ENCODE assay signal across 27 cellular contexts in genomic region chr13:43584711-43585110, GRCh38.
"Had no signal": no experiment of that assay in that cellular context is flagged by ENCODE, and none has a peak within 500 bp of the region (broad histone marks: within the 10 kb centered on the region; RNA-seq: fewer than 3 reads in every experiment).

No MANE protein-coding gene starts in this region.

- H3K9ac ChIP-seq: KMS-11 had no signal

- H3K4me1 ChIP-seq: adrenal gland, body of pancreas, breast epithelium had no signal

- H3K9me3 ChIP-seq: adrenal gland, body of pancreas, breast epithelium had no signal

- H3K27ac ChIP-seq: adrenal gland, body of pancreas, breast epithelium, KMS-11, PC-9, RWPE1 had no signal

- H3K36me3 ChIP-seq: adrenal gland, breast epithelium had no signal

- H3K4me3 ChIP-seq: adrenal gland, body of pancreas, breast epithelium, PC-9 had no signal

- H3K27me3 ChIP-seq: adrenal gland, body of pancreas, breast epithelium had no signal

- H3K4me2 ChIP-seq: KMS-11, PC-9 had no signal

- DNase-seq: activated CD4-positive, alpha-beta T cell treated with anti-CD3 and anti-CD28 coated beads for 36 hours; activated CD4-positive, alpha-beta T cell treated with anti-CD3 and anti-CD28 coated beads, Interleukin-2, amount 10 ng/mL, durations not matched to agents 7 days and 5 days; activated CD4-positive, alpha-beta T cell treated with anti-CD3 and anti-CD28 coated beads, Interleukin-2, amount 50 U/mL, for 48 hours; activated CD8-positive, alpha-beta T cell treated with anti-CD3 and anti-CD28 coated beads, Interleukin-2, amount 10 ng/mL, durations not matched to agents 7 days and 5 days; activated gamma-delta T cell treated with Interleukin-2 at 50 U/mL for 16 hours; activated naive CD4-positive, alpha-beta T cell treated with anti-CD3 and anti-CD28 coated beads for 36 hours; activated T-cell treated with anti-CD3 and anti-CD28 coated beads for 4 hours; activated T-cell treated with anti-CD3 and anti-CD28 coated beads, Interleukin-2, amount 50 U/mL, for 4 hours; adrenal gland; body of pancreas; caudate nucleus; MM.1S; MV-4-11; NCI-H1092; NCI-H1436 treated with DMSO at 0.1 percent for 48 hours; NCI-H187; NCI-H2029 treated with DMSO at 0.1 percent for 48 hours; NCI-H2107; NCI-H2171; NCI-H510A; NCI-H69; NK-92 treated with Interleukin-12 subunit alpha and Interleukin-12 subunit beta, amount 100 ng/mL, for 24 hours; PC-9; SIG-M5 had no signal

- H2AFZ ChIP-seq: PC-9 had no signal
